Comparison of ENCODE assay signal across 23 cellular contexts in genomic region chr12:113170926-113171325, GRCh38. TPM values are rescaled to one million over a fixed set of nuclear protein-coding genes. Genes with fewer than 3 reads are reported as not detected.
DNase-seq lines count a peak whose midpoint lies in the region; ATAC-seq, FAIRE-seq and TF ChIP-seq lines count a peak whose summit lies in the region.
"Had no signal": no experiment of that assay in that cellular context is flagged by ENCODE, and none has a peak within 500 bp of the region (broad histone marks: within the 10 kb centered on the region; RNA-seq: fewer than 3 reads in every experiment).

No MANE protein-coding gene starts in this region.

- POLR2A ChIA-PET in GM12878 (lab: Charles Lee): no interaction called here

- H3K9me3 ChIP-seq in OCI-LY1 (ENCODE audit: low read length) (no peaks in the 10 kb centered on the region), GM12878 (replicated peaks; ENCODE audit: control insufficient read depth, insufficient read depth, low read length) (no peaks in the 10 kb centered on the region)

- FAIRE-seq in GM12891 (lab: Jason Lieb, UNC): peak; percentile 16
- no peak for FAIRE-seq in GM12878 (lab: Jason Lieb, UNC)
- FAIRE-seq: D721Med, H1 had no signal

- in situ Hi-C loops in GM12878 (cut with MboI): no loop called here

- no peaks in the 10 kb centered on the region for H3K27me3 ChIP-seq in OCI-LY1 (ENCODE audit: insufficient read depth, low read length)
- no peaks in the 10 kb centered on the region for H3K27me3 ChIP-seq in GM12878 (replicated peaks in 1 of 2; ENCODE audit: control insufficient read depth in 2 of 2, insufficient read depth in 2 of 2, low read length in 1 of 2)
- H3K27me3 ChIP-seq: SJSA1 had no signal

- intact Hi-C loops in GM12878 (cut with micrococcal nuclease; ENCODE audit: unreplicated experiment): loop anchor here (5.0 kb wide), 2 partner anchors 179 to 269 kb away; no protein-coding TSS in a partner anchor
- intact Hi-C loops in activated naive CD4-positive, alpha-beta T cell treated with anti-CD3 and anti-CD28 coated beads for 36 hours (cut with micrococcal nuclease): loop anchor here (5.0 kb wide), 1 partner anchor 269 kb away; no protein-coding TSS in a partner anchor

- DNase-seq in GM12891 (ENCODE audit: insufficient read length, low spot score): no peak
- DNase-seq in GM12878 (ENCODE audit: low read depth, low spot score): no peak
- no peak for DNase-seq in NCI-H2081 (lab: John Stamatoyannopoulos, UW)
- no peak for DNase-seq in activated naive CD4-positive, alpha-beta T cell treated with anti-CD3 and anti-CD28 coated beads for 36 hours
- DNase-seq in activated naive CD4-positive, alpha-beta T cell treated with Interleukin-2 at 50 U/mL for 16 hours: no peak
- DNase-seq in NCI-H1417 (lab: John Stamatoyannopoulos, UW): no peak
- DNase-seq: DMS53, EL, GF-D8, IMR-90, NCI-H1417 treated with DMSO at 0.1 percent for 48 hours, NCI-H187, NCI-H69 had no signal

- no peak for TF ChIP-seq RAD21 in GM12878 (IDR thresholded peaks at IDR 0.05; ENCODE audit: insufficient read depth, low read depth, low read length)

- no peak for TF ChIP-seq CTCF in OCI-LY1 (IDR thresholded peaks at IDR 0.05; ENCODE audit: low read length)
- TF ChIP-seq CTCF in GM12878 (IDR thresholded peaks at IDR 0.05 in 2 of 3, conservative IDR thresholded peaks at IDR 0.05 in 1 of 3; ENCODE audit: control insufficient read depth in 2 of 3, extremely low read depth in 1 of 3, insufficient read depth in 1 of 3, low read depth in 3 of 3, low read length in 3 of 3): no peak

- H3K9ac ChIP-seq in OCI-LY1 (ENCODE audit: low read length) (peak overlapping the region; percentile 80), GM12878 (ENCODE audit: control insufficient read depth, insufficient read depth, low read length) (no peak overlapping the region)
- H3K9ac ChIP-seq: KMS-11 had no signal

- peak overlapping the region; percentile 45 for H3K4me2 ChIP-seq in OCI-LY1 (ENCODE audit: low read length)
- H3K4me2 ChIP-seq in GM12878 (ENCODE audit: control insufficient read depth, insufficient read depth): no peak overlapping the region

- no peaks in the 10 kb centered on the region for H3F3A ChIP-seq in OCI-LY1 (ENCODE audit: insufficient read depth, low read length)

- H3K4me3 Mint-ChIP-seq in stimulated activated memory B cell treated with anti-CD40 and anti-IgM and Interleukin-4, amounts not matched to agents 10 μg/mL and 1 μg/mL and 100 μg/mL, for 72 hours: peak overlapping the region; percentile 24
- H3K4me3 Mint-ChIP-seq in activated naive CD4-positive, alpha-beta T cell treated with anti-CD3 and anti-CD28 coated beads for 36 hours: no peak overlapping the region

- H4K20me1 ChIP-seq in OCI-LY1 (ENCODE audit: insufficient read depth, low read length): no peaks in the 10 kb centered on the region
- no peaks in the 10 kb centered on the region for H4K20me1 ChIP-seq in GM12878 (ENCODE audit: control insufficient read depth, insufficient read depth)

- ATAC-seq in GM12878: peak; percentile 5; the same call in 1 of the 3 replicates
- peak; percentile 79 for ATAC-seq in stimulated activated memory B cell treated with anti-CD40 and anti-IgM and Interleukin-4, amounts not matched to agents 10 μg/mL and 1 μg/mL and 100 μg/mL, for 72 hours
- ATAC-seq: HCT116, Right ventricle myocardium inferior had no signal

- H3K9me2 ChIP-seq in OCI-LY1 (ENCODE audit: low read depth, low read length): no peaks in the 10 kb centered on the region

- H3K4me1 Mint-ChIP-seq in stimulated activated memory B cell treated with anti-CD40 and anti-IgM and Interleukin-4, amounts not matched to agents 10 μg/mL and 1 μg/mL and 100 μg/mL, for 72 hours: peaks cover 19% of the 10 kb centered on the region
- H3K4me1 Mint-ChIP-seq in activated naive CD4-positive, alpha-beta T cell treated with anti-CD3 and anti-CD28 coated beads for 36 hours (ENCODE audit: low read depth): no peaks in the 10 kb centered on the region

- no peaks in the 10 kb centered on the region for H3K27me3 Mint-ChIP-seq in stimulated activated memory B cell treated with anti-CD40 and anti-IgM and Interleukin-4, amounts not matched to agents 10 μg/mL and 1 μg/mL and 100 μg/mL, for 72 hours
- H3K27me3 Mint-ChIP-seq in activated naive CD4-positive, alpha-beta T cell treated with anti-CD3 and anti-CD28 coated beads for 36 hours (ENCODE audit: low read depth): no peaks in the 10 kb centered on the region

- H3K4me3 ChIP-seq in OCI-LY1 (ENCODE audit: low read depth, low read length, poor library complexity, severe bottlenecking): peak overlapping the region; percentile 29
- H3K4me3 ChIP-seq in GM12878: no peak overlapping the region
- H3K4me3 ChIP-seq: SJSA1 had no signal

- H3K79me2 ChIP-seq in OCI-LY1 (ENCODE audit: insufficient read depth, low read length) (no peaks in the 10 kb centered on the region), GM12878 (ENCODE audit: control insufficient read depth, insufficient read depth, low read length) (no peaks in the 10 kb centered on the region)

- H3K36me3 ChIP-seq in OCI-LY1 (ENCODE audit: insufficient read depth, low read length) (peaks cover 90% of the 10 kb centered on the region), GM12878 (ENCODE audit: control insufficient read depth in 2 of 2, insufficient read depth in 2 of 2, low read length in 1 of 2) (peaks cover 30 to 35% of the 10 kb centered on the region in 2 experiments)

- no peak overlapping the region for H2AFZ ChIP-seq in OCI-LY1 (ENCODE audit: low read length)
- H2AFZ ChIP-seq in GM12878 (ENCODE audit: control insufficient read depth, low read depth, low read length): no peak overlapping the region

- H3K36me3 Mint-ChIP-seq in stimulated activated memory B cell treated with anti-CD40 and anti-IgM and Interleukin-4, amounts not matched to agents 10 μg/mL and 1 μg/mL and 100 μg/mL, for 72 hours: peaks cover 84% of the 10 kb centered on the region
- H3K36me3 Mint-ChIP-seq in activated naive CD4-positive, alpha-beta T cell treated with anti-CD3 and anti-CD28 coated beads for 36 hours (ENCODE audit: low read depth): peaks cover 53% of the 10 kb centered on the region

- TF ChIP-seq POLR2A in GM12891 (IDR thresholded peaks at IDR 0.05; ENCODE audit: low read depth, low read length) (no peak), GM12878 (IDR thresholded peaks at IDR 0.05; ENCODE audit: low read depth, low read length) (no peak)

- H3K27ac ChIP-seq in OCI-LY1 (ENCODE audit: low read depth, low read length, poor library complexity, severe bottlenecking) (peak overlapping the region; percentile 98), GM12878 (ENCODE audit: control insufficient read depth, insufficient read depth) (no peak overlapping the region)
- H3K27ac ChIP-seq: C4-2B, KMS-11, SJSA1 had no signal

- H3K4me1 ChIP-seq in OCI-LY1 (ENCODE audit: insufficient read depth, low read length, severe bottlenecking): peaks cover 86% of the 10 kb centered on the region
- peaks cover 19% of the 10 kb centered on the region for H3K4me1 ChIP-seq in GM12878 (ENCODE audit: control insufficient read depth, insufficient read depth, low read length)
- H3K4me1 ChIP-seq: SJSA1 had no signal

- WGBS in GM12878 (ENCODE audit: insufficient coverage, insufficient replicate concordance, low lambda C conversion rate, missing lambda C conversion rate): 31% methylated on average over 4 of the region's 4 CpGs

- SMC1A ChIA-PET in GM12878 (lab: Charles Lee; ENCODE audit: uncharacterized antibody, unreplicated experiment): interaction anchor here (0.7 to 6.8 kb wide), 8 partner anchors 9 to 121 kb away, joined by 3 to 66 read pairs (median 4); partner anchors contain the start of genes DDX54 and RITA1

- H3K27ac Mint-ChIP-seq in stimulated activated memory B cell treated with anti-CD40 and anti-IgM and Interleukin-4, amounts not matched to agents 10 μg/mL and 1 μg/mL and 100 μg/mL, for 72 hours: peak overlapping the region; percentile 66
- no peak overlapping the region for H3K27ac Mint-ChIP-seq in activated naive CD4-positive, alpha-beta T cell treated with anti-CD3 and anti-CD28 coated beads for 36 hours

- RAD21 ChIA-PET in GM12878 (lab: Charles Lee; ENCODE audit: unreplicated experiment): interaction anchor here (1.0 to 1.7 kb wide), 5 partner anchors 14 to 119 kb away, joined by 3 to 4 read pairs (median 4); no protein-coding TSS in a partner anchor

- BruUV-seq in GM12878 (replicated peaks; lab: Mats Ljungman, UMichigan): no TSS peak

- TF ChIP-seq EP300 in GM12878 (IDR thresholded peaks at IDR 0.05; ENCODE audit: borderline replicate concordance in 1 of 2, control insufficient read depth in 1 of 2, low read depth in 2 of 2, low read length in 2 of 2): peak in 1 of 2 experiments; percentile 61; a peak in 1 of 4 replicates

- H3K9me3 Mint-ChIP-seq in stimulated activated memory B cell treated with anti-CD40 and anti-IgM and Interleukin-4, amounts not matched to agents 10 μg/mL and 1 μg/mL and 100 μg/mL, for 72 hours: no peaks in the 10 kb centered on the region
- no peaks in the 10 kb centered on the region for H3K9me3 Mint-ChIP-seq in activated naive CD4-positive, alpha-beta T cell treated with anti-CD3 and anti-CD28 coated beads for 36 hours

- CTCF ChIA-PET in GM12878 (lab: Yijun Ruan, JAX): interaction anchor here (0.9 to 10.5 kb wide), 12 partner anchors 10 to 178 kb away, joined by 3 to 102 read pairs (median 8); partner anchors contain the start of gene RITA1
- CTCF ChIA-PET in activated naive CD4-positive, alpha-beta T cell treated with anti-CD3 and anti-CD28 coated beads for 36 hours (lab: Charles Lee): interaction anchor here (0.7 kb wide), 1 partner anchor 133 kb away, joined by 3 read pairs; no protein-coding TSS in a partner anchor

RNA-seq across cellular contexts. Expression of gene DDX54, which starts 14.4 kb away (rescaled TPM):
- 48.2 TPM for polyA plus RNA-seq in GM12891 (2012; ENCODE audit: low read depth, missing spikeins)
- total RNA-seq in GM12878 (2013; cell fraction: nucleolus; rRNA removed): 71.0 and 82.8 TPM in 2 replicates
- 44.3 and 58.9 TPM in 2 replicates for total RNA-seq in GM12878 (2014; rRNA removed)
- total RNA-seq in GM12878 (2014; rRNA removed; fragmentation: Illumina TruSeq; extraction: Trizol): 24.7 and 28.8 TPM in 2 replicates
- 94.6 and 115 TPM in 2 replicates for total RNA-seq in GM12878 (2021)
- polyA plus RNA-seq in GM12878 (2011; ENCODE audit: low read depth): 14.3 TPM
- polyA plus RNA-seq in GM12878 (2011; rRNA removed): 37.5 and 73.2 TPM in 2 replicates
- 85.9 and 87.1 TPM in 2 replicates for polyA plus RNA-seq in GM12878 (2011; cell fraction: cytosol; rRNA removed)
- polyA plus RNA-seq in GM12878 (2011; cell fraction: nucleus; rRNA removed): 94.1 and 163 TPM in 2 replicates
- polyA plus RNA-seq in GM12878 (2012): 43.7 and 47.2 TPM in 2 replicates
- polyA plus RNA-seq in GM12878 (2014; fragmentation: Illumina TruSeq; extraction: Trizol): 6.2 and 27.9 TPM in 2 replicates
- polyA plus RNA-seq in GM12878 (2014; fragmentation: Nextera tagmentation; extraction: Ambion mirVana): 1 to 10 TPM; 1.9 to 8.6 TPM
- polyA plus RNA-seq in GM12878 (2014; rRNA removed): 53.7 and 67.0 TPM in 2 replicates
- polyA plus RNA-seq in GM12878 (2016; fragmentation: Nextera tagmentation; extraction: Ambion mirVana): 10 to 100 TPM; 69.7 to 71.9 TPM
- 43.9 and 84.0 TPM in 2 replicates for polyA minus RNA-seq in GM12878 (2011; rRNA and poly(A)+ RNA removed)
- polyA minus RNA-seq in GM12878 (2011; cell fraction: cytosol; rRNA and poly(A)+ RNA removed): 28.2 and 42.1 TPM in 2 replicates
- 34.2 and 48.4 TPM in 2 replicates for polyA minus RNA-seq in GM12878 (2011; cell fraction: nucleus; rRNA and poly(A)+ RNA removed)
- total RNA-seq in activated naive CD4-positive, alpha-beta T cell treated with anti-CD3 and anti-CD28 coated beads for 36 hours: 100 to 1,000 TPM; 114 to 116 TPM

RNA-seq across cellular contexts. Expression of gene RITA1, which starts 14.6 kb away (rescaled TPM):
- 15.9 TPM for polyA plus RNA-seq in GM12891 (2012; ENCODE audit: low read depth, missing spikeins)
- 37.9 and 38.4 TPM in 2 replicates for total RNA-seq in GM12878 (2013; cell fraction: nucleolus; rRNA removed)
- total RNA-seq in GM12878 (2014; rRNA removed) (32.8 and 39.6 TPM in 2 replicates), GM12878 (2014; rRNA removed; fragmentation: Illumina TruSeq; extraction: Trizol) (16.3 and 18.9 TPM in 2 replicates), GM12878 (2021) (29.2 and 31.4 TPM in 2 replicates)
- polyA plus RNA-seq in GM12878 (2011; ENCODE audit: low read depth): 24.5 TPM
- polyA plus RNA-seq in GM12878 (2011; rRNA removed) (15.2 and 19.9 TPM in 2 replicates), GM12878 (2014; fragmentation: Illumina TruSeq; extraction: Trizol) (5.3 and 13.7 TPM in 2 replicates), GM12878 (2014; fragmentation: Nextera tagmentation; extraction: Ambion mirVana) (1 to 10 TPM; 2.3 to 6.4 TPM), GM12878 (2014; rRNA removed) (27.3 and 29.8 TPM in 2 replicates), GM12878 (2016; fragmentation: Nextera tagmentation; extraction: Ambion mirVana) (10 to 100 TPM; 37.4 to 39.9 TPM)
- polyA plus RNA-seq in GM12878 (2011; cell fraction: cytosol; rRNA removed): 29.9 and 37.4 TPM in 2 replicates
- 20.2 and 21.3 TPM in 2 replicates for polyA plus RNA-seq in GM12878 (2011; cell fraction: nucleus; rRNA removed)
- polyA plus RNA-seq in GM12878 (2012): 16.1 and 17.4 TPM in 2 replicates
- polyA minus RNA-seq in GM12878 (2011; rRNA and poly(A)+ RNA removed): 13.3 and 30.4 TPM in 2 replicates
- polyA minus RNA-seq in GM12878 (2011; cell fraction: cytosol; rRNA and poly(A)+ RNA removed): 9.5 and 9.9 TPM in 2 replicates
- 10.6 and 25.4 TPM in 2 replicates for polyA minus RNA-seq in GM12878 (2011; cell fraction: nucleus; rRNA and poly(A)+ RNA removed)
- 10 to 100 TPM; 14.0 to 16.1 TPM for total RNA-seq in activated naive CD4-positive, alpha-beta T cell treated with anti-CD3 and anti-CD28 coated beads for 36 hours

RNA-seq across cellular contexts. Expression of gene CFAP73, which starts 21.4 kb away (rescaled TPM):
- polyA plus RNA-seq in GM12891 (2012; ENCODE audit: low read depth, missing spikeins): 0.54 TPM
- total RNA-seq in GM12878 (2013; cell fraction: nucleolus; rRNA removed): 0.39 and 0.44 TPM in 2 replicates
- total RNA-seq in GM12878 (2014; rRNA removed): not detected in 2 replicates
- total RNA-seq in GM12878 (2014; rRNA removed; fragmentation: Illumina TruSeq; extraction: Trizol): not detected in 2 replicates
- 0.18 TPM in 1 of 2 replicates, not detected in the other for total RNA-seq in GM12878 (2021)
- not detected for polyA plus RNA-seq in GM12878 (2011; ENCODE audit: low read depth)
- polyA plus RNA-seq in GM12878 (2011; rRNA removed): not detected in 2 replicates
- 0.07 TPM in 1 of 2 replicates, not detected in the other for polyA plus RNA-seq in GM12878 (2011; cell fraction: cytosol; rRNA removed)
- not detected in 2 replicates for polyA plus RNA-seq in GM12878 (2011; cell fraction: nucleus; rRNA removed)
- 0.17 and 0.35 TPM in 2 replicates for polyA plus RNA-seq in GM12878 (2012)
- polyA plus RNA-seq in GM12878 (2014; fragmentation: Illumina TruSeq; extraction: Trizol): not detected in 2 replicates
- polyA plus RNA-seq in GM12878 (2014; fragmentation: Nextera tagmentation; extraction: Ambion mirVana): not detected
- not detected in 2 replicates for polyA plus RNA-seq in GM12878 (2014; rRNA removed)
- not detected for polyA plus RNA-seq in GM12878 (2016; fragmentation: Nextera tagmentation; extraction: Ambion mirVana)
- not detected in 2 replicates for polyA minus RNA-seq in GM12878 (2011; rRNA and poly(A)+ RNA removed)
- not detected in 2 replicates for polyA minus RNA-seq in GM12878 (2011; cell fraction: cytosol; rRNA and poly(A)+ RNA removed)
- polyA minus RNA-seq in GM12878 (2011; cell fraction: nucleus; rRNA and poly(A)+ RNA removed): not detected in 2 replicates
- total RNA-seq in activated naive CD4-positive, alpha-beta T cell treated with anti-CD3 and anti-CD28 coated beads for 36 hours: 1 to 10 TPM in 1 of 2 experiments, under 1 TPM in 1; 0.57 to 1.3 TPM
- total RNA-seq: IMR-90, Right ventricle myocardium inferior, SJSA1 had no signal
- polyA plus RNA-seq: IMR-90 had no signal

RNA-seq across cellular contexts. Expression of gene RASAL1, which starts 35.4 kb away (rescaled TPM):
- 0.73 TPM for polyA plus RNA-seq in GM12891 (2012; ENCODE audit: low read depth, missing spikeins)
- total RNA-seq in GM12878 (2013; cell fraction: nucleolus; rRNA removed): 6.7 and 11.6 TPM in 2 replicates
- total RNA-seq in GM12878 (2014; rRNA removed) (1.0 TPM in 1 of 2 replicates, not detected in the other), GM12878 (2014; rRNA removed; fragmentation: Illumina TruSeq; extraction: Trizol) (not detected in 2 replicates), GM12878 (2021) (not detected in 2 replicates)
- 0.13 TPM for polyA plus RNA-seq in GM12878 (2011; ENCODE audit: low read depth)
- polyA plus RNA-seq in GM12878 (2011; rRNA removed) (0.53 and 0.79 TPM in 2 replicates), GM12878 (2014; fragmentation: Illumina TruSeq; extraction: Trizol) (not detected in 2 replicates), GM12878 (2014; fragmentation: Nextera tagmentation; extraction: Ambion mirVana) (not detected), GM12878 (2014; rRNA removed) (0.04 TPM in 1 of 2 replicates, not detected in the other), GM12878 (2016; fragmentation: Nextera tagmentation; extraction: Ambion mirVana) (under 1 TPM; 0.12 to 0.25 TPM)
- 0.84 and 0.88 TPM in 2 replicates for polyA plus RNA-seq in GM12878 (2011; cell fraction: cytosol; rRNA removed)
- polyA plus RNA-seq in GM12878 (2011; cell fraction: nucleus; rRNA removed): 1.8 and 3.5 TPM in 2 replicates
- 0.24 and 0.31 TPM in 2 replicates for polyA plus RNA-seq in GM12878 (2012)
- 0.22 and 1.2 TPM in 2 replicates for polyA minus RNA-seq in GM12878 (2011; rRNA and poly(A)+ RNA removed)
- polyA minus RNA-seq in GM12878 (2011; cell fraction: cytosol; rRNA and poly(A)+ RNA removed): 0.42 TPM in 1 of 2 replicates, not detected in the other
- 0.48 and 1.1 TPM in 2 replicates for polyA minus RNA-seq in GM12878 (2011; cell fraction: nucleus; rRNA and poly(A)+ RNA removed)
- 1 to 10 TPM; 2.6 to 3.2 TPM for total RNA-seq in activated naive CD4-positive, alpha-beta T cell treated with anti-CD3 and anti-CD28 coated beads for 36 hours
- total RNA-seq: IMR-90; Right ventricle myocardium inferior; SJSA1; T-helper 1 cell treated with Interleukin-12 subunit alpha and Interleukin-12 subunit beta and Interleukin-4 antibody, amounts not matched to agents 30 ng/mL and 1 ng/mL, for 36 hours had no signal
- polyA plus RNA-seq: IMR-90 had no signal

RNA-seq across cellular contexts. Expression of gene TPCN1, which starts 50.3 kb away (rescaled TPM):
- 16.4 TPM for polyA plus RNA-seq in GM12891 (2012; ENCODE audit: low read depth, missing spikeins)
- total RNA-seq in GM12878 (2013; cell fraction: nucleolus; rRNA removed): 156 and 161 TPM in 2 replicates
- total RNA-seq in GM12878 (2014; rRNA removed): 10.3 and 10.4 TPM in 2 replicates
- 7.0 and 8.0 TPM in 2 replicates for total RNA-seq in GM12878 (2014; rRNA removed; fragmentation: Illumina TruSeq; extraction: Trizol)
- total RNA-seq in GM12878 (2021): 26.6 and 30.9 TPM in 2 replicates
- polyA plus RNA-seq in GM12878 (2011; ENCODE audit: low read depth): 12.0 TPM
- polyA plus RNA-seq in GM12878 (2011; rRNA removed): 12.8 and 21.7 TPM in 2 replicates
- 17.4 and 21.0 TPM in 2 replicates for polyA plus RNA-seq in GM12878 (2011; cell fraction: cytosol; rRNA removed)
- 204 and 236 TPM in 2 replicates for polyA plus RNA-seq in GM12878 (2011; cell fraction: nucleus; rRNA removed)
- polyA plus RNA-seq in GM12878 (2012): 27.0 and 35.5 TPM in 2 replicates
- 8.3 and 17.1 TPM in 2 replicates for polyA plus RNA-seq in GM12878 (2014; fragmentation: Illumina TruSeq; extraction: Trizol)
- 1 to 10 TPM in 1 of 2 experiments, under 1 TPM in 1; 0.79 to 1.0 TPM for polyA plus RNA-seq in GM12878 (2014; fragmentation: Nextera tagmentation; extraction: Ambion mirVana)
- polyA plus RNA-seq in GM12878 (2014; rRNA removed): 24.4 and 26.4 TPM in 2 replicates
- 10 to 100 TPM; 22.6 to 24.8 TPM for polyA plus RNA-seq in GM12878 (2016; fragmentation: Nextera tagmentation; extraction: Ambion mirVana)
- 24.0 and 34.6 TPM in 2 replicates for polyA minus RNA-seq in GM12878 (2011; rRNA and poly(A)+ RNA removed)
- 12.4 and 20.2 TPM in 2 replicates for polyA minus RNA-seq in GM12878 (2011; cell fraction: cytosol; rRNA and poly(A)+ RNA removed)
- polyA minus RNA-seq in GM12878 (2011; cell fraction: nucleus; rRNA and poly(A)+ RNA removed): 41.8 and 67.3 TPM in 2 replicates
- total RNA-seq in activated naive CD4-positive, alpha-beta T cell treated with anti-CD3 and anti-CD28 coated beads for 36 hours: 10 to 100 TPM; 47.3 to 49.2 TPM
